Comparison of ENCODE assay signal across 13 cellular contexts in genomic region chr2:96336873-96337272, GRCh38. TPM values are rescaled to one million over a fixed set of nuclear protein-coding genes. Genes with fewer than 3 reads are reported as not detected.
DNase-seq lines count a peak whose midpoint lies in the region; ATAC-seq and TF ChIP-seq lines count a peak whose summit lies in the region.
"Had no signal": no experiment of that assay in that cellular context is flagged by ENCODE, and none has a peak within 500 bp of the region (broad histone marks: within the 10 kb centered on the region; RNA-seq: fewer than 3 reads in every experiment).

No MANE protein-coding gene starts in this region.

- peaks cover 3% of the 10 kb centered on the region for H3K27me3 Mint-ChIP-seq in glutamatergic neuron (ENCODE audit: unreplicated experiment)

- H3K27ac ChIP-seq in BLaER1 treated with 17β-estradiol and CSF1 and Interleukin-3, amounts not matched to agents 10 nM and 100 nM, result peak overlapping the region in 10 of 11 experiments; percentile 56 to 92 (median 88); a peak in 20 of 22 replicates
- H3K27ac ChIP-seq in GM23248, result no peak overlapping the region
- peak overlapping the region; percentile 83 for H3K27ac ChIP-seq in SJCRH30
- no peak overlapping the region for H3K27ac ChIP-seq in tibial artery

- H3K27me3 ChIP-seq in BLaER1 treated with 17β-estradiol and CSF1 and Interleukin-3, amounts not matched to agents 10 nM and 100 nM, result no peaks in the 10 kb centered on the region
- H3K27me3 ChIP-seq in GM23248 (replicated peaks; ENCODE audit: insufficient read depth) (no peaks in the 10 kb centered on the region), SJCRH30 (no peaks in the 10 kb centered on the region), tibial artery (no peaks in the 10 kb centered on the region)
- H3K27me3 ChIP-seq: spleen had no signal

- H2AFZ ChIP-seq in GM23248, result peak overlapping the region; percentile 94

- peaks cover 0 to 38% (median 22%) of the 10 kb centered on the region in 11 experiments; a peak in 15 of 22 replicates for H4K20me1 ChIP-seq in BLaER1 treated with 17β-estradiol and CSF1 and Interleukin-3, amounts not matched to agents 10 nM and 100 nM
- H4K20me1 ChIP-seq in GM23248 (ENCODE audit: insufficient read depth), result no peaks in the 10 kb centered on the region

- H3K79me2 ChIP-seq in GM23248 (ENCODE audit: insufficient read depth), result peaks cover 65% of the 10 kb centered on the region

- no peak for DNase-seq in GM23248
- no peak for DNase-seq in SJCRH30
- DNase-seq in glutamatergic neuron, result no peak
- DNase-seq in tibial artery, result no peak
- DNase-seq in dermis blood vessel endothelial cell, result no peak
- no peak for DNase-seq in UCSD-AML1 (lab: John Stamatoyannopoulos, UW; ENCODE audit: unreplicated experiment)
- DNase-seq: activated CD8-positive, alpha-beta memory T cell treated with anti-CD3 and anti-CD28 coated beads, Interleukin-2, amount 50 U/mL, for 48 hours; effector CD4-positive, alpha-beta T cell; GDM1; kidney glomerular epithelial cell; spleen had no signal

- H3K36me3 Mint-ChIP-seq in glutamatergic neuron (ENCODE audit: unreplicated experiment), result no peaks in the 10 kb centered on the region

- no peak overlapping the region for H3K27ac Mint-ChIP-seq in glutamatergic neuron (ENCODE audit: unreplicated experiment)

- intact Hi-C loops in tibial artery (cut with DNase I; ENCODE audit: low total_unique reads), result no loop called here

- H3K4me1 ChIP-seq in BLaER1 treated with 17β-estradiol and CSF1 and Interleukin-3, amounts not matched to agents 10 nM and 100 nM, result peaks cover 33 to 46% (median 40%) of the 10 kb centered on the region in 10 experiments
- H3K4me1 ChIP-seq in GM23248 (ENCODE audit: insufficient read depth) (0 out of 2 replicates have a peak, but pooled peaks cover 6% of the 10 kb centered on the region), SJCRH30 (peaks cover 9% of the 10 kb centered on the region), tibial artery (peaks cover 0 to 13% (median 5%) of the 10 kb centered on the region in 4 donors)

- in situ Hi-C loops in GM23248 (cut with MboI), result no loop called here

- peaks cover 5% of the 10 kb centered on the region for H3K9me3 Mint-ChIP-seq in glutamatergic neuron (ENCODE audit: unreplicated experiment)

- no peak for TF ChIP-seq CTCF in glutamatergic neuron (IDR thresholded peaks at IDR 0.05; ENCODE audit: partially characterized antibody, unreplicated experiment)
- TF ChIP-seq CTCF in tibial artery (IDR thresholded peaks at IDR 0.05), result no peak

- H3K9me3 ChIP-seq in BLaER1 treated with 17β-estradiol and CSF1 and Interleukin-3, amounts not matched to agents 10 nM and 100 nM (replicated peaks in 1 of 11), result no peaks in the 10 kb centered on the region
- no peaks in the 10 kb centered on the region for H3K9me3 ChIP-seq in GM23248 (ENCODE audit: low read depth)
- H3K9me3 ChIP-seq in SJCRH30 (replicated peaks), result no peaks in the 10 kb centered on the region
- no peaks in the 10 kb centered on the region for H3K9me3 ChIP-seq in tibial artery
- H3K9me3 ChIP-seq: spleen had no signal

- peak overlapping the region; percentile 4 for H3K4me3 Mint-ChIP-seq in glutamatergic neuron (ENCODE audit: unreplicated experiment)

- WGBS in GM23248 (ENCODE audit: low coverage in 1 of 2, low lambda C conversion rate in 2 of 2, missing lambda C conversion rate in 2 of 2), 2 experiments, result 78 to 84% methylated on average over 3 of the region's 3 CpGs

- H3K36me3 ChIP-seq in BLaER1 treated with 17β-estradiol and CSF1 and Interleukin-3, amounts not matched to agents 10 nM and 100 nM, result peaks cover 0 to 41% (median 26%) of the 10 kb centered on the region in 11 experiments; a peak in 20 of 22 replicates
- no peaks in the 10 kb centered on the region for H3K36me3 ChIP-seq in GM23248 (ENCODE audit: low read depth)
- H3K36me3 ChIP-seq in SJCRH30, result peaks cover 8% of the 10 kb centered on the region
- H3K36me3 ChIP-seq in tibial artery, result no peaks in the 10 kb centered on the region

- H3K4me1 Mint-ChIP-seq in glutamatergic neuron (ENCODE audit: low read depth, unreplicated experiment), result peaks cover 8% of the 10 kb centered on the region

- H3K4me2 ChIP-seq in BLaER1 treated with 17β-estradiol and CSF1 and Interleukin-3, amounts not matched to agents 10 nM and 100 nM, result peak overlapping the region; percentile 89 to 98 (median 95)
- H3K4me2 ChIP-seq in GM23248 (ENCODE audit: unreplicated experiment), result peak overlapping the region; percentile 93

- no peaks in the 10 kb centered on the region for H3K9me2 ChIP-seq in GM23248 (ENCODE audit: insufficient read depth)

- peak overlapping the region; percentile 60 to 77 (median 66); a peak in 19 of 20 replicates for H3K4me3 ChIP-seq in BLaER1 treated with 17β-estradiol and CSF1 and Interleukin-3, amounts not matched to agents 10 nM and 100 nM
- H3K4me3 ChIP-seq in GM23248 (peak overlapping the region; percentile 85), SJCRH30 (peak overlapping the region; percentile 76), tibial artery (no peak overlapping the region)

- ATAC-seq in GM18909 (IDR thresholded peaks at IDR 0.05; ENCODE audit: poor library complexity, unreplicated experiment), result no peak

- peak overlapping the region; percentile 39 to 89 (median 85); a peak in 19 of 22 replicates for H3K9ac ChIP-seq in BLaER1 treated with 17β-estradiol and CSF1 and Interleukin-3, amounts not matched to agents 10 nM and 100 nM
- peak overlapping the region; percentile 94; the same call in 1 of the 2 replicates for H3K9ac ChIP-seq in GM23248

- no peaks in the 10 kb centered on the region for H3F3A ChIP-seq in GM23248 (ENCODE audit: insufficient read depth)

RNA-seq across cellular contexts. Expression of gene NCAPH, which starts 1.3 kb away (rescaled TPM):
- 2.9 and 6.8 TPM in 2 replicates for total RNA-seq in GM23248 (2014; rRNA removed; shearing (Covaris generic))
- polyA plus RNA-seq in GM23248 (2016; fragmentation: Nextera tagmentation; extraction: Ambion mirVana), result 8.0 and 8.6 TPM in 2 replicates
- 73.4 and 82.0 TPM in 2 replicates for total RNA-seq in SJCRH30 (2014; rRNA removed; shearing (Covaris generic))
- total RNA-seq in glutamatergic neuron (ENCODE audit: unreplicated experiment) (6.6 TPM), dermis blood vessel endothelial cell (7.3 and 32.2 TPM in 2 replicates)

RNA-seq across cellular contexts. Expression of gene ITPRIPL1, which starts 11.8 kb away (rescaled TPM):
- total RNA-seq in GM23248 (2014; rRNA removed; shearing (Covaris generic)), result 0.25 and 0.32 TPM in 2 replicates
- 0.06 and 0.19 TPM in 2 replicates for polyA plus RNA-seq in GM23248 (2016; fragmentation: Nextera tagmentation; extraction: Ambion mirVana)
- total RNA-seq in SJCRH30 (2014; rRNA removed; shearing (Covaris generic)), result 26.4 and 27.1 TPM in 2 replicates
- total RNA-seq in glutamatergic neuron (ENCODE audit: unreplicated experiment) (0.56 TPM), dermis blood vessel endothelial cell (7.0 and 7.7 TPM in 2 replicates)

RNA-seq across cellular contexts. Expression of gene SNRNP200, which starts 31.5 kb away (rescaled TPM):
- total RNA-seq in GM23248 (2014; rRNA removed; shearing (Covaris generic)), result 30.6 and 34.2 TPM in 2 replicates
- 40.5 and 41.8 TPM in 2 replicates for polyA plus RNA-seq in GM23248 (2016; fragmentation: Nextera tagmentation; extraction: Ambion mirVana)
- total RNA-seq in SJCRH30 (2014; rRNA removed; shearing (Covaris generic)), result 153 and 157 TPM in 2 replicates
- total RNA-seq in glutamatergic neuron (ENCODE audit: unreplicated experiment) (136 TPM), dermis blood vessel endothelial cell (56.8 and 113 TPM in 2 replicates)

Comparison
In these comparisons a context has a peak if more than half of its experiments do, and no peak if none do; other contexts are left out.
1. H3K27ac ChIP-seq: peak in BLaER1 treated with 17β-estradiol and CSF1 and Interleukin-3, amounts not matched to agents 10 nM and 100 nM (10 of 11) and SJCRH30 (single experiment); none in GM23248 (single experiment) and tibial artery (0 of 2).
2. H3K4me3 ChIP-seq: peak in BLaER1 treated with 17β-estradiol and CSF1 and Interleukin-3, amounts not matched to agents 10 nM and 100 nM (10 of 10), GM23248 (single experiment) and SJCRH30 (single experiment); none in tibial artery (0 of 2).